Comparison of ENCODE assay signal across 15 cellular contexts in the genomic region with DNA sequence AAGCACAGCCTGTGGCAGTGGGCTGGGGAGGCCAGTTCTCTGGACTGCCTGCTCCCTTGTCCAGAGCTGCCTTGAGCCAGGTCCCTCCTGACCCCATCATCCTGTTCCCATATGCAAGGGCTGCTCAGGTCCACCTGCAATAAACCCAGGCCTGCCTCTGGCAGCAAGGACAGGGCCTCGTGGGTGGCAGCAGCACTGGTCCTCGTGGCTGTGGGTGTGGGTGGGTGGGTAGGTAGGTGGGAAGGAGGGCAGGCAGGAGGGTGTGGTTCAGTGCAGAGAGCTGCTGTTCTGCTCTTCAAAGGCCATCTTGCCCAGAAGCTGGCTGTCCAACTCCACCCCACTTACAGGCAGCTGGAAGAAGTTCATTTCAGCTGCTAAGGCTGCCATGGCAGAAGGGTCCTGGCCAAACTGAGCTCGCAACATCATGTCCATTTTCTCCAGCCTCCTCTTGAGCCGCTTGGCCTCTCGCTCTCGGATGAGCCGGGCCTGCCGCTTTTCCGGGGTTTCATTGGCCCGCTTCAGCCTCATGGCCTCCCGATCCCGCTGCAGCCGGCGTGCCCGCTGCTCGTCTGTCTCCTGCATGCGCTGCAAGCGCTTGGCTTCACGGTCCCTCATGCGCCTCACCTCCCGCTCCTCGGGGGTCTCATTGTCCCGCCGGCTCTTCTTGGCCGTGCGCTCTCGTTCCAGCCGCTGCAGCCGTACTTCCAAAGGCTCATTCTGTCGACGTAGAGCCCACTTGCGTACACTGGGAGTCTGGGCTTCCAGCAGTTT.
"Had no signal": no experiment of that assay in that cellular context is flagged by ENCODE, and none has a peak within 500 bp of the region (broad histone marks: within the 10 kb centered on the region; RNA-seq: fewer than 3 reads in every experiment).

No MANE protein-coding gene starts in this region.

- H3K36me3 ChIP-seq: uterus had no signal

- ATAC-seq: activated T-cell treated with anti-CD3 and anti-CD28 coated beads, Interleukin-2, amount 50 U/mL, for 4 hours; left lobe of liver; natural killer cell; sciatic nerve had no signal

- DNase-seq: activated CD4-positive, CD25-positive, alpha-beta regulatory T cell treated with anti-CD3 and anti-CD28 coated beads, Interleukin-2, amount 50 U/mL, for 72 hours; activated effector memory CD4-positive, alpha-beta T cell treated with anti-CD3 and anti-CD28 coated beads, Interleukin-2, amount 50 U/mL, for 16 hours; activated naive CD8-positive, alpha-beta T cell treated with anti-CD3 and anti-CD28 coated beads, Interleukin-2, amount 10 ng/mL, durations not matched to agents 7 days and 5 days; activated T-cell treated with anti-CD3 and anti-CD28 coated beads, Interleukin-2, amount 50 U/mL, for 4 hours; effector CD8-positive, alpha-beta T cell; mammary epithelial cell; natural killer cell; stimulated activated CD4-positive, alpha-beta T cell treated with anti-CD3 and anti-CD28 coated beads, Interleukin-1b, Interleukin-23, amount 100 ng/mL, for 48 hours; T-helper 9 cell; uterus had no signal

- H3K27ac ChIP-seq: epithelial cell of prostate, uterus had no signal

- H3K4me3 ChIP-seq: thoracic aorta, uterus had no signal

- FAIRE-seq: islet of Langerhans had no signal

- H3K27me3 ChIP-seq: uterus had no signal

- H3K9me3 ChIP-seq: thoracic aorta, uterus had no signal
